Comparison of ENCODE assay signal across 14 cellular contexts in genomic region chr9:83999141-83999918, GRCh38.
"Had no signal": no experiment of that assay in that cellular context is flagged by ENCODE, and none has a peak within 500 bp of the region (broad histone marks: within the 10 kb centered on the region; RNA-seq: fewer than 3 reads in every experiment).

No MANE protein-coding gene starts in this region.

- H3K27me3 ChIP-seq: gastroesophageal sphincter, suprapubic skin, upper lobe of right lung had no signal

- H3K27me3 Mint-ChIP-seq: activated CD4-positive, alpha-beta T cell treated with anti-CD3 and anti-CD28 coated beads for 36 hours had no signal

- H3K27ac Mint-ChIP-seq: activated CD4-positive, alpha-beta T cell treated with anti-CD3 and anti-CD28 coated beads for 36 hours; activated CD8-positive, alpha-beta T cell treated with anti-CD3 and anti-CD28 coated beads, Interleukin-2, amount 10 ng/mL, durations not matched to agents 7 days and 5 days; activated naive CD4-positive, alpha-beta T cell treated with anti-CD3 and anti-CD28 coated beads for 36 hours had no signal

- H3K36me3 ChIP-seq: upper lobe of right lung had no signal

- H3K4me3 Mint-ChIP-seq: activated CD4-positive, alpha-beta T cell treated with anti-CD3 and anti-CD28 coated beads for 36 hours; activated CD8-positive, alpha-beta T cell treated with anti-CD3 and anti-CD28 coated beads, Interleukin-2, amount 10 ng/mL, durations not matched to agents 7 days and 5 days; activated naive CD4-positive, alpha-beta T cell treated with anti-CD3 and anti-CD28 coated beads for 36 hours had no signal

- H3K27ac ChIP-seq: coronary artery, gastroesophageal sphincter, suprapubic skin, upper lobe of right lung had no signal

- H3K4me1 ChIP-seq: upper lobe of right lung had no signal

- H3K9me3 ChIP-seq: gastroesophageal sphincter, suprapubic skin, upper lobe of right lung had no signal

- DNase-seq: activated CD4-positive, alpha-beta T cell treated with anti-CD3 and anti-CD28 coated beads for 36 hours; activated CD8-positive, alpha-beta memory T cell treated with anti-CD3 and anti-CD28 coated beads, Interleukin-2, amount 50 U/mL, for 48 hours; activated CD8-positive, alpha-beta T cell treated with anti-CD3 and anti-CD28 coated beads, Interleukin-2, amount 10 ng/mL, durations not matched to agents 7 days and 5 days; activated naive CD4-positive, alpha-beta T cell treated with anti-CD3 and anti-CD28 coated beads for 36 hours; caudate nucleus; effector CD4-positive, alpha-beta T cell; right cardiac atrium; stimulated activated CD4-positive, alpha-beta T cell treated with anti-CD3 and anti-CD28 coated beads, Interleukin-2, amount 100 ng/mL, for 24 hours; stimulated activated naive CD4-positive, alpha-beta T cell; T1000; upper lobe of right lung had no signal

- H3K4me3 ChIP-seq: coronary artery, gastroesophageal sphincter, suprapubic skin, upper lobe of right lung had no signal

- H3K9me3 Mint-ChIP-seq: activated naive CD4-positive, alpha-beta T cell treated with anti-CD3 and anti-CD28 coated beads for 36 hours had no signal
